ENCODE assay signal across 25 cellular contexts in genomic region chr4:11842620-11843263, GRCh38.
A peak's percentile ranks its signal among the peaks of the same experiment; 100 is the strongest.
DNase-seq lines count a peak whose midpoint lies in the region; ATAC-seq and TF ChIP-seq lines count a peak whose summit lies in the region.
"Had no signal": no experiment of that assay in that cellular context is flagged by ENCODE, and none has a peak within 500 bp of the region (broad histone marks: within the 10 kb centered on the region; RNA-seq: fewer than 3 reads in every experiment).

No MANE protein-coding gene starts in this region.

- TF ChIP-seq CTCF in epithelial cell of esophagus (IDR thresholded peaks at IDR 0.05; ENCODE audit: insufficient read depth, low read depth, low read length, missing control alignments) = no peak

- ATAC-seq in GM18861 (IDR thresholded peaks at IDR 0.05; ENCODE audit: unreplicated experiment) = no peak
- ATAC-seq: activated CD8-positive, alpha-beta T cell treated with anti-CD3 and anti-CD28 coated beads, Interleukin-2, amount 10 ng/mL, durations not matched to agents 7 days and 5 days; heart right ventricle; K562 had no signal

- DNase-seq in NCI-H1436 (lab: John Stamatoyannopoulos, UW) (peak; percentile 5), NCI-H1436 treated with DMSO at 0.1 percent for 48 hours (lab: John Stamatoyannopoulos, UW) (no peak), DMS53 (lab: John Stamatoyannopoulos, UW) (peak; percentile 95), NCI-H526 (lab: John Stamatoyannopoulos, UW) (peak; percentile 50 to 52), epithelial cell of esophagus (ENCODE audit: low read depth) (peak; percentile 20), NCI-H2107 (lab: John Stamatoyannopoulos, UW) (no peak), NCI-H1694 treated with DMSO at 0.1 percent for 48 hours (lab: John Stamatoyannopoulos, UW) (no peak)
- DNase-seq: activated CD4-positive, alpha-beta T cell treated with anti-CD3 and anti-CD28 coated beads for 1 hour; activated CD8-positive, alpha-beta T cell treated with anti-CD3 and anti-CD28 coated beads, Interleukin-2, amount 10 ng/mL, durations not matched to agents 7 days and 5 days; CD4-positive, CD25-positive, alpha-beta regulatory T cell; colonic mucosa; effector CD8-positive, alpha-beta T cell; heart right ventricle; NCI-H146; NCI-H446; nephron progenitor cell; stimulated activated CD4-positive, alpha-beta T cell treated with anti-CD3 and anti-CD28 coated beads, Interleukin-2, amount 100 ng/mL, for 24 hours; stomach had no signal

- no peak overlapping the region for H3K4me3 ChIP-seq in epithelial cell of esophagus (ENCODE audit: low read length)
- H3K4me3 ChIP-seq: breast epithelium, colonic mucosa, HAP-1, heart right ventricle, K562, SK-N-MC, skin epidermis, stomach, tibial nerve had no signal

Comparison
In these comparisons a context has a peak if more than half of its experiments do, and no peak if none do; other contexts are left out.
1. DNase-seq: peak in NCI-H1436 (single experiment), DMS53 (single experiment), NCI-H526 (2 of 2) and epithelial cell of esophagus (single experiment); none in NCI-H1436 treated with DMSO at 0.1 percent for 48 hours (single experiment), NCI-H2107 (single experiment) and NCI-H1694 treated with DMSO at 0.1 percent for 48 hours (single experiment).